ENCODE assay signal across 19 cellular contexts in genomic region chr5:39498247-39498952, GRCh38.
A peak's percentile ranks its signal among the peaks of the same experiment; 100 is the strongest.
DNase-seq lines count a peak whose midpoint lies in the region; ATAC-seq, FAIRE-seq and TF ChIP-seq lines count a peak whose summit lies in the region.
"Had no signal": no experiment of that assay in that cellular context is flagged by ENCODE, and none has a peak within 500 bp of the region (broad histone marks: within the 10 kb centered on the region; RNA-seq: fewer than 3 reads in every experiment).

No MANE protein-coding gene starts in this region.

- DNase-seq in H54 (ENCODE audit: insufficient read length, low spot score), result no peak
- DNase-seq in NOMO-1 (lab: John Stamatoyannopoulos, UW; ENCODE audit: unreplicated experiment in 2 of 2), result peak; percentile 59 to 95
- peak; percentile 30 for DNase-seq in astrocyte of the hippocampus (ENCODE audit: low read depth, low spot score)
- DNase-seq in iris pigment epithelial cell (ENCODE audit: low read depth), result peak; percentile 88
- no peak for DNase-seq in DMS79 treated with DMSO at 0.1 percent for 48 hours (lab: John Stamatoyannopoulos, UW)
- no peak for DNase-seq in GM19238 (ENCODE audit: insufficient read length, low spot score)
- no peak for DNase-seq in hypothalamus (lab: John Stamatoyannopoulos, UW)
- DNase-seq: activated CD8-positive, alpha-beta memory T cell treated with anti-CD3 and anti-CD28 coated beads, Interleukin-2, amount 10 ng/mL, durations not matched to agents 7 days and 5 days; activated naive CD4-positive, alpha-beta T cell; cerebellar nuclear complex; DMS79; left ventricle myocardium inferior; NCI-H1436 treated with DMSO at 0.1 percent for 48 hours; NCI-H524 treated with DMSO at 0.1 percent for 48 hours; stimulated activated CD4-positive, alpha-beta T cell treated with anti-CD3 and anti-CD28 coated beads, Interleukin-4, amount 100 ng/mL, for 1 hour; upper lobe of left lung had no signal

- peak; percentile 95 for FAIRE-seq in H54 (lab: Jason Lieb, UNC)
- FAIRE-seq: GM12891 had no signal

- TF ChIP-seq POLR2A in H54 (IDR thresholded peaks at IDR 0.05; ENCODE audit: low read depth, low read length), result no peak

- no peak for ATAC-seq in HG03095 (IDR thresholded peaks at IDR 0.05; ENCODE audit: unreplicated experiment)
- ATAC-seq: activated CD8-positive, alpha-beta memory T cell treated with anti-CD3 and anti-CD28 coated beads, Interleukin-2, amount 10 ng/mL, durations not matched to agents 7 days and 5 days; natural killer cell treated with Interleukin-12 subunit alpha and Interleukin-12 subunit beta and Interleukin-15 and Interleukin-18, amount 100 ng/mL, for 72 hours had no signal

Comparison
In these comparisons a context has a peak if more than half of its experiments do, and no peak if none do; other contexts are left out.
1. DNase-seq: peak in NOMO-1 (2 of 2), astrocyte of the hippocampus (single experiment) and iris pigment epithelial cell (single experiment); none in H54 (single experiment), DMS79 treated with DMSO at 0.1 percent for 48 hours (single experiment), GM19238 (single experiment) and hypothalamus (0 of 51).